In genomic region chr16:2904100-2904921, GRCh38 we compare ENCODE assay signal across 8 cellular contexts. TPM values are rescaled to one million over a fixed set of nuclear protein-coding genes. Genes with fewer than 3 reads are reported as not detected.
A peak's percentile ranks its signal among the peaks of the same experiment; 100 is the strongest.
DNase-seq lines count a peak whose midpoint lies in the region; ATAC-seq and TF ChIP-seq lines count a peak whose summit lies in the region.

No MANE protein-coding gene starts in this region.

- H3K27ac ChIP-seq in foreskin keratinocyte, result peak overlapping the region; percentile 58

- no peaks in the 10 kb centered on the region for H3K36me3 ChIP-seq in neuron (ENCODE audit: insufficient read depth, low read length)

- no peaks in the 10 kb centered on the region for H3K9me3 ChIP-seq in neuron (ENCODE audit: low read length)

- peak overlapping the region; percentile 11 for H2AFZ ChIP-seq in neuron (ENCODE audit: low read depth, low read length)

- no peaks in the 10 kb centered on the region for H3K27me3 ChIP-seq in foreskin keratinocyte
- H3K27me3 ChIP-seq in neuron (ENCODE audit: insufficient read depth, low read length), result no peaks in the 10 kb centered on the region

- no peaks in the 10 kb centered on the region for H3K4me1 ChIP-seq in foreskin keratinocyte
- H3K4me1 ChIP-seq in neuron (ENCODE audit: insufficient read depth, low read length), result peaks cover 13% of the 10 kb centered on the region

- DNase-seq in DMS 273 (lab: John Stamatoyannopoulos, UW; ENCODE audit: unreplicated experiment) (peak; percentile 93), SHP77 treated with DMSO at 0.1 percent for 48 hours (lab: John Stamatoyannopoulos, UW) (peak; percentile 70), foreskin keratinocyte (peak in 1 of 2 donors; percentile 68), stromal cell of bone marrow (ENCODE audit: low read depth) (peak; percentile 70)
- peak; percentile 27 to 66 (median 46) for DNase-seq in activated naive CD4-positive, alpha-beta T cell (lab: John Stamatoyannopoulos, UW)

- ATAC-seq in GM21576 (IDR thresholded peaks at IDR 0.05; ENCODE audit: unreplicated experiment), result peak; percentile 44
- ATAC-seq in foreskin keratinocyte, result peak; percentile 56

- peak overlapping the region; percentile 78 for H3K4me3 ChIP-seq in neuron (ENCODE audit: low read length)

- peak; percentile 92 for TF ChIP-seq CTCF in LNCAP (IDR thresholded peaks at IDR 0.05)
- peak; percentile 96 for TF ChIP-seq CTCF in foreskin keratinocyte (conservative IDR thresholded peaks at IDR 0.05)

RNA-seq across cellular contexts. Expression of gene FLYWCH1, which starts 7.4 kb away (rescaled TPM):
- 28.5 and 29.7 TPM in 2 replicates for total RNA-seq in foreskin keratinocyte
- 35.4 and 43.9 TPM in 2 replicates for polyA plus RNA-seq in foreskin keratinocyte

RNA-seq across cellular contexts. Expression of gene FLYWCH2, which starts 21.3 kb away (rescaled TPM):
- 36.1 and 38.4 TPM in 2 replicates for total RNA-seq in foreskin keratinocyte
- 44.5 and 48.4 TPM in 2 replicates for polyA plus RNA-seq in foreskin keratinocyte

RNA-seq across cellular contexts. Expression of gene PRSS22, which starts 46.3 kb away (rescaled TPM):
- 1.3 and 2.1 TPM in 2 replicates for total RNA-seq in foreskin keratinocyte
- polyA plus RNA-seq in foreskin keratinocyte, result 2.2 and 2.5 TPM in 2 replicates

RNA-seq across cellular contexts. Expression of gene KREMEN2, which starts 59.8 kb away (rescaled TPM):
- 8.5 and 12.0 TPM in 2 replicates for total RNA-seq in foreskin keratinocyte
- polyA plus RNA-seq in foreskin keratinocyte, result 10.7 and 14.5 TPM in 2 replicates
